2 cellular contexts compared by ENCODE assay signal in genomic region chr6:357261-357790, GRCh38.
TF ChIP-seq lines count a peak whose summit lies in the region.

No MANE protein-coding gene starts in this region.

TF ChIP-seq in HepG2, 621 proteins besides CTCF, POLR2A, EP300 and RAD21:
- TF ChIP-seq ZNF883 (CRISPR knock-in tag; IDR thresholded peaks at IDR 0.05; ENCODE audit: not compliant biosample characterization) (no peak), ZFYVE20 (CRISPR knock-in tag; IDR thresholded peaks at IDR 0.05; ENCODE audit: borderline replicate concordance, low read depth) (peak; percentile 58; the same call in 1 of the 2 replicates), ZNF687 (CRISPR knock-in tag; IDR thresholded peaks at IDR 0.05) (0 out of 2 replicates have a peak, but pooled peaks have one; percentile 16), KLF15 (CRISPR knock-in tag; IDR thresholded peaks at IDR 0.05; ENCODE audit: borderline replicate concordance) (no peak), PCBP1 (IDR thresholded peaks at IDR 0.05; ENCODE audit: borderline replicate concordance, low read depth, low read length) (no peak), HNF4A (CRISPR knock-in tag; IDR thresholded peaks at IDR 0.05) (no peak), ZNF207 (IDR thresholded peaks at IDR 0.05; ENCODE audit: borderline replicate concordance) (no peak)
- TF ChIP-seq, protein P1, sequence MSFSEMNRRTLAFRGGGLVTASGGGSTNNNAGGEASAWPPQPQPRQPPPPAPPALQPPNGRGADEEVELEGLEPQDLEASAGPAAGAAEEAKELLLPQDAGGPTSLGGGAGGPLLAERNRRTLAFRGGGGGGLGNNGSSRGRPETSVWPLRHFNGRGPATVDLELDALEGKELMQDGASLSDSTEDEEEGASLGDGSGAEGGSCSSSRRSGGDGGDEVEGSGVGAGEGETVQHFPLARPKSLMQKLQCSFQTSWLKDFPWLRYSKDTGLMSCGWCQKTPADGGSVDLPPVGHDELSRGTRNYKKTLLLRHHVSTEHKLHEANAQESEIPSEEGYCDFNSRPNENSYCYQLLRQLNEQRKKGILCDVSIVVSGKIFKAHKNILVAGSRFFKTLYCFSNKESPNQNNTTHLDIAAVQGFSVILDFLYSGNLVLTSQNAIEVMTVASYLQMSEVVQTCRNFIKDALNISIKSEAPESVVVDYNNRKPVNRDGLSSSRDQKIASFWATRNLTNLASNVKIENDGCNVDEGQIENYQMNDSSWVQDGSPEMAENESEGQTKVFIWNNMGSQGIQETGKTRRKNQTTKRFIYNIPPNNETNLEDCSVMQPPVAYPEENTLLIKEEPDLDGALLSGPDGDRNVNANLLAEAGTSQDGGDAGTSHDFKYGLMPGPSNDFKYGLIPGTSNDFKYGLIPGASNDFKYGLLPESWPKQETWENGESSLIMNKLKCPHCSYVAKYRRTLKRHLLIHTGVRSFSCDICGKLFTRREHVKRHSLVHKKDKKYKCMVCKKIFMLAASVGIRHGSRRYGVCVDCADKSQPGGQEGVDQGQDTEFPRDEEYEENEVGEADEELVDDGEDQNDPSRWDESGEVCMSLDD (CRISPR knock-in tag; IDR thresholded peaks at IDR 0.05; ENCODE audit: borderline replicate concordance), result no peak

TF ChIP-seq in WTC11, 78 proteins besides CTCF, POLR2A, EP300 and RAD21:
- TF ChIP-seq RELA (CRISPR knock-in tag; IDR thresholded peaks at IDR 0.05; ENCODE audit: borderline replicate concordance), result no peak
- no peak for TF ChIP-seq TEAD4 (CRISPR knock-in tag; IDR thresholded peaks at IDR 0.05)
- TF ChIP-seq ATF1 (CRISPR knock-in tag; IDR thresholded peaks at IDR 0.05), result no peak
- TF ChIP-seq, protein P2, sequence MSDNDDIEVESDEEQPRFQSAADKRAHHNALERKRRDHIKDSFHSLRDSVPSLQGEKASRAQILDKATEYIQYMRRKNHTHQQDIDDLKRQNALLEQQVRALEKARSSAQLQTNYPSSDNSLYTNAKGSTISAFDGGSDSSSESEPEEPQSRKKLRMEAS (CRISPR knock-in tag; IDR thresholded peaks at IDR 0.05), result no peak
- TF ChIP-seq NFATC4 (CRISPR knock-in tag; IDR thresholded peaks at IDR 0.05), result no peak
- TF ChIP-seq, protein P3, sequence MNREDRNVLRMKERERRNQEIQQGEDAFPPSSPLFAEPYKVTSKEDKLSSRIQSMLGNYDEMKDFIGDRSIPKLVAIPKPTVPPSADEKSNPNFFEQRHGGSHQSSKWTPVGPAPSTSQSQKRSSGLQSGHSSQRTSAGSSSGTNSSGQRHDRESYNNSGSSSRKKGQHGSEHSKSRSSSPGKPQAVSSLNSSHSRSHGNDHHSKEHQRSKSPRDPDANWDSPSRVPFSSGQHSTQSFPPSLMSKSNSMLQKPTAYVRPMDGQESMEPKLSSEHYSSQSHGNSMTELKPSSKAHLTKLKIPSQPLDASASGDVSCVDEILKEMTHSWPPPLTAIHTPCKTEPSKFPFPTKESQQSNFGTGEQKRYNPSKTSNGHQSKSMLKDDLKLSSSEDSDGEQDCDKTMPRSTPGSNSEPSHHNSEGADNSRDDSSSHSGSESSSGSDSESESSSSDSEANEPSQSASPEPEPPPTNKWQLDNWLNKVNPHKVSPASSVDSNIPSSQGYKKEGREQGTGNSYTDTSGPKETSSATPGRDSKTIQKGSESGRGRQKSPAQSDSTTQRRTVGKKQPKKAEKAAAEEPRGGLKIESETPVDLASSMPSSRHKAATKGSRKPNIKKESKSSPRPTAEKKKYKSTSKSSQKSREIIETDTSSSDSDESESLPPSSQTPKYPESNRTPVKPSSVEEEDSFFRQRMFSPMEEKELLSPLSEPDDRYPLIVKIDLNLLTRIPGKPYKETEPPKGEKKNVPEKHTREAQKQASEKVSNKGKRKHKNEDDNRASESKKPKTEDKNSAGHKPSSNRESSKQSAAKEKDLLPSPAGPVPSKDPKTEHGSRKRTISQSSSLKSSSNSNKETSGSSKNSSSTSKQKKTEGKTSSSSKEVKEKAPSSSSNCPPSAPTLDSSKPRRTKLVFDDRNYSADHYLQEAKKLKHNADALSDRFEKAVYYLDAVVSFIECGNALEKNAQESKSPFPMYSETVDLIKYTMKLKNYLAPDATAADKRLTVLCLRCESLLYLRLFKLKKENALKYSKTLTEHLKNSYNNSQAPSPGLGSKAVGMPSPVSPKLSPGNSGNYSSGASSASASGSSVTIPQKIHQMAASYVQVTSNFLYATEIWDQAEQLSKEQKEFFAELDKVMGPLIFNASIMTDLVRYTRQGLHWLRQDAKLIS (CRISPR knock-in tag; IDR thresholded peaks at IDR 0.05; ENCODE audit: borderline replicate concordance), result no peak
- TF ChIP-seq, protein P4, sequence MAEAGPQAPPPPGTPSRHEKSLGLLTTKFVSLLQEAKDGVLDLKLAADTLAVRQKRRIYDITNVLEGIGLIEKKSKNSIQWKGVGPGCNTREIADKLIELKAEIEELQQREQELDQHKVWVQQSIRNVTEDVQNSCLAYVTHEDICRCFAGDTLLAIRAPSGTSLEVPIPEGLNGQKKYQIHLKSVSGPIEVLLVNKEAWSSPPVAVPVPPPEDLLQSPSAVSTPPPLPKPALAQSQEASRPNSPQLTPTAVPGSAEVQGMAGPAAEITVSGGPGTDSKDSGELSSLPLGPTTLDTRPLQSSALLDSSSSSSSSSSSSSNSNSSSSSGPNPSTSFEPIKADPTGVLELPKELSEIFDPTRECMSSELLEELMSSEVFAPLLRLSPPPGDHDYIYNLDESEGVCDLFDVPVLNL (CRISPR knock-in tag; IDR thresholded peaks at IDR 0.05; ENCODE audit: borderline replicate concordance, low read depth), result no peak
- TF ChIP-seq HMGA2 (CRISPR knock-in tag; IDR thresholded peaks at IDR 0.05), result no peak
- no peak for TF ChIP-seq ATF6 (CRISPR knock-in tag; IDR thresholded peaks at IDR 0.05)
- TF ChIP-seq, protein P5, sequence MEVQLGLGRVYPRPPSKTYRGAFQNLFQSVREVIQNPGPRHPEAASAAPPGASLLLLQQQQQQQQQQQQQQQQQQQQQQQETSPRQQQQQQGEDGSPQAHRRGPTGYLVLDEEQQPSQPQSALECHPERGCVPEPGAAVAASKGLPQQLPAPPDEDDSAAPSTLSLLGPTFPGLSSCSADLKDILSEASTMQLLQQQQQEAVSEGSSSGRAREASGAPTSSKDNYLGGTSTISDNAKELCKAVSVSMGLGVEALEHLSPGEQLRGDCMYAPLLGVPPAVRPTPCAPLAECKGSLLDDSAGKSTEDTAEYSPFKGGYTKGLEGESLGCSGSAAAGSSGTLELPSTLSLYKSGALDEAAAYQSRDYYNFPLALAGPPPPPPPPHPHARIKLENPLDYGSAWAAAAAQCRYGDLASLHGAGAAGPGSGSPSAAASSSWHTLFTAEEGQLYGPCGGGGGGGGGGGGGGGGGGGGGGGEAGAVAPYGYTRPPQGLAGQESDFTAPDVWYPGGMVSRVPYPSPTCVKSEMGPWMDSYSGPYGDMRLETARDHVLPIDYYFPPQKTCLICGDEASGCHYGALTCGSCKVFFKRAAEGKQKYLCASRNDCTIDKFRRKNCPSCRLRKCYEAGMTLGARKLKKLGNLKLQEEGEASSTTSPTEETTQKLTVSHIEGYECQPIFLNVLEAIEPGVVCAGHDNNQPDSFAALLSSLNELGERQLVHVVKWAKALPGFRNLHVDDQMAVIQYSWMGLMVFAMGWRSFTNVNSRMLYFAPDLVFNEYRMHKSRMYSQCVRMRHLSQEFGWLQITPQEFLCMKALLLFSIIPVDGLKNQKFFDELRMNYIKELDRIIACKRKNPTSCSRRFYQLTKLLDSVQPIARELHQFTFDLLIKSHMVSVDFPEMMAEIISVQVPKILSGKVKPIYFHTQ (CRISPR knock-in tag; IDR thresholded peaks at IDR 0.05), result no peak
